Comparison of ENCODE assay signal across 20 cellular contexts in genomic region chr4:158649111-158649680, GRCh38.
"Had no signal": no experiment of that assay in that cellular context is flagged by ENCODE, and none has a peak within 500 bp of the region (broad histone marks: within the 10 kb centered on the region; RNA-seq: fewer than 3 reads in every experiment).

No MANE protein-coding gene starts in this region.

- H3K4me1 ChIP-seq: adrenal gland, lower lobe of right lung, right lobe of liver, suprapubic skin had no signal

- H3K27ac ChIP-seq: adrenal gland, lower lobe of right lung, right lobe of liver, stomach, suprapubic skin had no signal

- ATAC-seq: esophagus mucosa; lower lobe of right lung; naive thymus-derived CD4-positive, alpha-beta T cell; right lobe of liver; stimulated activated memory B cell treated with anti-CD40 and anti-IgM and Interleukin-4, amounts not matched to agents 10 μg/mL and 1 μg/mL and 100 μg/mL, for 72 hours had no signal

- H3K36me3 ChIP-seq: adrenal gland, lower lobe of right lung, right lobe of liver, stomach, suprapubic skin had no signal

- H3K9me3 ChIP-seq: adrenal gland, lower lobe of right lung, right lobe of liver, stomach, suprapubic skin had no signal

- H3K27me3 ChIP-seq: adrenal gland, right lobe of liver, stomach, suprapubic skin had no signal

- DNase-seq: activated CD8-positive, alpha-beta memory T cell treated with anti-CD3 and anti-CD28 coated beads for 24 hours; activated CD8-positive, alpha-beta memory T cell treated with anti-CD3 and anti-CD28 coated beads, Interleukin-2, amount 50 U/mL, for 4 hours; activated naive CD4-positive, alpha-beta T cell; activated T-cell treated with anti-CD3 and anti-CD28 coated beads, Interleukin-2, amount 50 U/mL, for 24 hours; adrenal gland; effector memory CD4-positive, alpha-beta T cell; foreskin fibroblast; lower lobe of right lung; naive thymus-derived CD4-positive, alpha-beta T cell; occipital lobe; posterior cingulate gyrus; right lobe of liver; small intestine; stimulated activated CD4-positive, alpha-beta T cell treated with anti-CD3 and anti-CD28 coated beads, Interleukin-2, amount 100 ng/mL, for 24 hours; stomach; T-helper 1 cell; T-helper 9 cell had no signal

- H3K4me3 ChIP-seq: adrenal gland, lower lobe of right lung, right lobe of liver, stomach, suprapubic skin had no signal
